Comparison of ENCODE assay signal across 22 cellular contexts in genomic region chr7:98085674-98086073, GRCh38. TPM values are rescaled to one million over a fixed set of nuclear protein-coding genes. Genes with fewer than 3 reads are reported as not detected.
DNase-seq lines count a peak whose midpoint lies in the region; ATAC-seq and TF ChIP-seq lines count a peak whose summit lies in the region.
"Had no signal": no experiment of that assay in that cellular context is flagged by ENCODE, and none has a peak within 500 bp of the region (broad histone marks: within the 10 kb centered on the region; RNA-seq: fewer than 3 reads in every experiment).

No MANE protein-coding gene starts in this region.

- intact Hi-C loops in CD8-positive, alpha-beta T cell (cut with DNase I, micrococcal nuclease), result no loop called here

- no peak overlapping the region for H3K4me3 Mint-ChIP-seq in osteocyte (ENCODE audit: unreplicated experiment)
- no peak overlapping the region for H3K4me3 Mint-ChIP-seq in CD8-positive, alpha-beta T cell
- H3K4me3 Mint-ChIP-seq: activated B cell treated with CpG ODN at 0.5 μM for 24 hours, H9 had no signal

- no peaks in the 10 kb centered on the region for H3K9me3 Mint-ChIP-seq in osteocyte (ENCODE audit: unreplicated experiment)
- no peaks in the 10 kb centered on the region for H3K9me3 Mint-ChIP-seq in CD8-positive, alpha-beta T cell
- H3K9me3 Mint-ChIP-seq: activated B cell treated with CpG ODN at 0.5 μM for 24 hours, H9 had no signal

- no peaks in the 10 kb centered on the region for H3K36me3 Mint-ChIP-seq in osteocyte (ENCODE audit: unreplicated experiment)
- no peaks in the 10 kb centered on the region for H3K36me3 Mint-ChIP-seq in CD8-positive, alpha-beta T cell

- H3K27ac Mint-ChIP-seq in osteocyte (ENCODE audit: unreplicated experiment), result no peak overlapping the region
- no peak overlapping the region for H3K27ac Mint-ChIP-seq in CD8-positive, alpha-beta T cell
- H3K27ac Mint-ChIP-seq: activated B cell treated with CpG ODN at 0.5 μM for 24 hours had no signal

- peaks cover 4% of the 10 kb centered on the region for H3K27me3 Mint-ChIP-seq in osteocyte (ENCODE audit: unreplicated experiment)
- H3K27me3 Mint-ChIP-seq in CD8-positive, alpha-beta T cell (ENCODE audit: low read depth), result peaks cover 2% of the 10 kb centered on the region

- POLR2A ChIA-PET in RWPE1 (lab: Yijun Ruan, JAX; ENCODE audit: low non-redundant PET), result no interaction called here
- POLR2A ChIA-PET in CD8-positive, alpha-beta T cell (lab: Charles Lee), result no interaction called here

- H3K36me3 ChIP-seq in CD8-positive, alpha-beta T cell (ENCODE audit: insufficient read depth, low read length), result no peaks in the 10 kb centered on the region
- H3K36me3 ChIP-seq: gastroesophageal sphincter, lower lobe of right lung had no signal

- H3K4me3 ChIP-seq in CD8-positive, alpha-beta T cell (ENCODE audit: low read depth, low read length), result no peak overlapping the region
- H3K4me3 ChIP-seq: gastroesophageal sphincter, lower lobe of right lung had no signal

- H3K27me3 ChIP-seq in CD8-positive, alpha-beta T cell (ENCODE audit: insufficient read depth, low read length), result no peaks in the 10 kb centered on the region

- TF ChIP-seq CTCF in RWPE1 (conservative IDR thresholded peaks at IDR 0.05; ENCODE audit: low read depth) (no peak), osteocyte (IDR thresholded peaks at IDR 0.05) (no peak)
- no peak for TF ChIP-seq CTCF in CD8-positive, alpha-beta T cell (IDR thresholded peaks at IDR 0.05)

- peak overlapping the region; percentile 77 for H3K27ac ChIP-seq in RWPE1
- no peak overlapping the region for H3K27ac ChIP-seq in CD8-positive, alpha-beta T cell (ENCODE audit: low read depth, low read length)
- H3K27ac ChIP-seq: gastroesophageal sphincter, lower lobe of right lung had no signal

- peak; percentile 82 for ATAC-seq in esophagus mucosa
- ATAC-seq in GM21515 (IDR thresholded peaks at IDR 0.05; ENCODE audit: unreplicated experiment), result no peak
- no peak for ATAC-seq in CD8-positive, alpha-beta T cell
- ATAC-seq: gastroesophageal sphincter had no signal

- CTCF ChIA-PET in RWPE1 (lab: Yijun Ruan, JAX), result interaction anchor here (0.6 to 0.9 kb wide), 4 partner anchors 9 to 64 kb away, joined by 3 to 5 read pairs (median 4); no protein-coding TSS in a partner anchor
- CTCF ChIA-PET in CD8-positive, alpha-beta T cell (lab: Charles Lee), result no interaction called here

- H3K4me1 Mint-ChIP-seq in osteocyte (ENCODE audit: unreplicated experiment), result no peaks in the 10 kb centered on the region
- H3K4me1 Mint-ChIP-seq in CD8-positive, alpha-beta T cell (ENCODE audit: low read depth), result no peaks in the 10 kb centered on the region
- H3K4me1 Mint-ChIP-seq: activated B cell treated with CpG ODN at 0.5 μM for 24 hours had no signal

- DNase-seq in COR-L47 (lab: John Stamatoyannopoulos, UW) (peak; percentile 12), RWPE1 (ENCODE audit: low spot score) (no peak), osteocyte (ENCODE audit: extremely low spot score, unreplicated experiment) (peak; percentile 51), NCI-H526 treated with DMSO at 0.1 percent for 48 hours (lab: John Stamatoyannopoulos, UW) (no peak)
- DNase-seq in activated naive CD4-positive, alpha-beta T cell treated with Interleukin-2 at 50 U/mL for 16 hours, result no peak
- DNase-seq in CD8-positive, alpha-beta T cell, result no peak
- DNase-seq: activated B cell treated with CpG ODN at 0.5 μM for 24 hours; activated CD4-positive, alpha-beta T cell treated with anti-CD3 and anti-CD28 coated beads, Interleukin-2, amount 50 U/mL, for 4 hours; Caco-2; DND-41; effector CD4-positive, alpha-beta T cell; H9; islet precursor cell; Kasumi-1; lower lobe of right lung; NCI-H1092; NCI-H187 treated with DMSO at 0.1 percent for 48 hours; stimulated activated CD4-positive, alpha-beta T cell treated with anti-CD3 and anti-CD28 coated beads, Interleukin-1b, Interleukin-23, amount 100 ng/mL, for 48 hours; T1000 had no signal

- no peaks in the 10 kb centered on the region for H3K9me3 ChIP-seq in CD8-positive, alpha-beta T cell (ENCODE audit: low read length)
- H3K9me3 ChIP-seq: Caco-2, gastroesophageal sphincter, lower lobe of right lung had no signal

- H3K4me1 ChIP-seq in CD8-positive, alpha-beta T cell (ENCODE audit: insufficient read depth, low read length), result no peaks in the 10 kb centered on the region
- H3K4me1 ChIP-seq: gastroesophageal sphincter, lower lobe of right lung had no signal

RNA-seq across cellular contexts. Expression of gene LMTK2, which starts 21.0 kb away (rescaled TPM):
- total RNA-seq in esophagus mucosa, result 17.5 TPM
- 15.4 and 21.4 TPM in 2 replicates for total RNA-seq in osteocyte
- 10 to 100 TPM; 33.5 to 33.8 TPM for total RNA-seq in CD8-positive, alpha-beta T cell

Comparison
In these comparisons a context has a peak if more than half of its experiments do, and no peak if none do; other contexts are left out.
1. DNase-seq: peak in COR-L47 (single experiment) and osteocyte (single experiment); none in RWPE1 (single experiment), NCI-H526 treated with DMSO at 0.1 percent for 48 hours (single experiment), activated naive CD4-positive, alpha-beta T cell treated with Interleukin-2 at 50 U/mL for 16 hours (single experiment) and CD8-positive, alpha-beta T cell (0 of 7).